ENCODE assay signal across 1 cellular context in genomic region chr11:65540290-65541092, GRCh38.
TF ChIP-seq lines count a peak whose summit lies in the region.

No MANE protein-coding gene starts in this region.

TF ChIP-seq in K562, 482 proteins besides CTCF, POLR2A, EP300 and RAD21 (continued from another document and continues in another):
- TF ChIP-seq ATF3 (IDR thresholded peaks at IDR 0.05), result no peak; the same call in 1 of the 2 replicates
- peak; percentile 67; the same call in 1 of the 2 replicates for TF ChIP-seq ATF3 (CRISPR knock-in tag; conservative IDR thresholded peaks at IDR 0.05)
- no peak for TF ChIP-seq MEIS2 (IDR thresholded peaks at IDR 0.05; ENCODE audit: partially characterized antibody)
- TF ChIP-seq ZEB2 (IDR thresholded peaks at IDR 0.05), result no peak
- TF ChIP-seq NFXL1 (CRISPR knock-in tag; IDR thresholded peaks at IDR 0.05), result no peak
- TF ChIP-seq BHLHE40 (IDR thresholded peaks at IDR 0.05; ENCODE audit: low read length), result no peak
- no peak for TF ChIP-seq ZFP1 (CRISPR knock-in tag; IDR thresholded peaks at IDR 0.05)
- TF ChIP-seq ZSCAN29 (IDR thresholded peaks at IDR 0.05), result no peak
- TF ChIP-seq SUPT5H (IDR thresholded peaks at IDR 0.05), result peak; percentile 68; the same call in 1 of the 2 replicates
- peak; percentile 60 for TF ChIP-seq HNRNPK (IDR thresholded peaks at IDR 0.05; ENCODE audit: low read depth, low read length, poor library complexity, severe bottlenecking)
- TF ChIP-seq, protein P1, sequence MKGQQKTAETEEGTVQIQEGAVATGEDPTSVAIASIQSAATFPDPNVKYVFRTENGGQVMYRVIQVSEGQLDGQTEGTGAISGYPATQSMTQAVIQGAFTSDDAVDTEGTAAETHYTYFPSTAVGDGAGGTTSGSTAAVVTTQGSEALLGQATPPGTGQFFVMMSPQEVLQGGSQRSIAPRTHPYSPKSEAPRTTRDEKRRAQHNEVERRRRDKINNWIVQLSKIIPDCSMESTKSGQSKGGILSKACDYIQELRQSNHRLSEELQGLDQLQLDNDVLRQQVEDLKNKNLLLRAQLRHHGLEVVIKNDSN (CRISPR knock-in tag; IDR thresholded peaks at IDR 0.05), result peak; percentile 72
- no peak for TF ChIP-seq ZNF12 (CRISPR knock-in tag; IDR thresholded peaks at IDR 0.05)
- TF ChIP-seq ZKSCAN1 (IDR thresholded peaks at IDR 0.05; ENCODE audit: low read depth, low read length), result no peak; the same call in 1 of the 2 replicates
- no peak for TF ChIP-seq GATA2 (CRISPR knock-in tag; IDR thresholded peaks at IDR 0.05)
- TF ChIP-seq BCL6 (CRISPR knock-in tag; IDR thresholded peaks at IDR 0.05), result no peak
- TF ChIP-seq NRF1 (conservative IDR thresholded peaks at IDR 0.05 in 1 of 2, IDR thresholded peaks at IDR 0.05 in 1 of 2), result peak; percentile 64 to 72
- no peak for TF ChIP-seq MCM5 (IDR thresholded peaks at IDR 0.05; ENCODE audit: low read depth)
- peak; percentile 74 for TF ChIP-seq NR2C1 (IDR thresholded peaks at IDR 0.05)
- peak; percentile 85 for TF ChIP-seq NR2C1 (tag; IDR thresholded peaks at IDR 0.05)
- TF ChIP-seq ZBTB12 (CRISPR knock-in tag; IDR thresholded peaks at IDR 0.05), result no peak
- TF ChIP-seq RBM34 (IDR thresholded peaks at IDR 0.05; ENCODE audit: borderline replicate concordance, insufficient read depth, low read length), result no peak
- TF ChIP-seq TRIM28 (IDR thresholded peaks at IDR 0.05), result no peak; the same call in 1 of the 2 replicates
- no peak for TF ChIP-seq ZNF436 (CRISPR knock-in tag; IDR thresholded peaks at IDR 0.05)
- no peak for TF ChIP-seq NFYB (IDR thresholded peaks at IDR 0.05; ENCODE audit: extremely low read depth, insufficient read length)
- TF ChIP-seq, protein P2, sequence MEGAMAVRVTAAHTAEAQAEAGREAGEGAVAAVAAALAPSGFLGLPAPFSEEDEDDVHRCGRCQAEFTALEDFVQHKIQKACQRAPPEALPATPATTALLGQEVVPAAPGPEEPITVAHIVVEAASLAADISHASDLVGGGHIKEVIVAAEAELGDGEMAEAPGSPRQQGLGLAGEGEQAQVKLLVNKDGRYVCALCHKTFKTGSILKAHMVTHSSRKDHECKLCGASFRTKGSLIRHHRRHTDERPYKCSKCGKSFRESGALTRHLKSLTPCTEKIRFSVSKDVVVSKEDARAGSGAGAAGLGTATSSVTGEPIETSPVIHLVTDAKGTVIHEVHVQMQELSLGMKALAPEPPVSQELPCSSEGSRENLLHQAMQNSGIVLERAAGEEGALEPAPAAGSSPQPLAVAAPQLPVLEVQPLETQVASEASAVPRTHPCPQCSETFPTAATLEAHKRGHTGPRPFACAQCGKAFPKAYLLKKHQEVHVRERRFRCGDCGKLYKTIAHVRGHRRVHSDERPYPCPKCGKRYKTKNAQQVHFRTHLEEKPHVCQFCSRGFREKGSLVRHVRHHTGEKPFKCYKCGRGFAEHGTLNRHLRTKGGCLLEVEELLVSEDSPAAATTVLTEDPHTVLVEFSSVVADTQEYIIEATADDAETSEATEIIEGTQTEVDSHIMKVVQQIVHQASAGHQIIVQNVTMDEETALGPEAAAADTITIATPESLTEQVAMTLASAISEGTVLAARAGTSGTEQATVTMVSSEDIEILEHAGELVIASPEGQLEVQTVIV (CRISPR knock-in tag; IDR thresholded peaks at IDR 0.05; ENCODE audit: borderline replicate concordance), result no peak
- no peak for TF ChIP-seq FOXJ3 (CRISPR knock-in tag; IDR thresholded peaks at IDR 0.05)
- TF ChIP-seq SMAD2 (IDR thresholded peaks at IDR 0.05; ENCODE audit: low read depth, low read length), result no peak
- TF ChIP-seq, protein P3, sequence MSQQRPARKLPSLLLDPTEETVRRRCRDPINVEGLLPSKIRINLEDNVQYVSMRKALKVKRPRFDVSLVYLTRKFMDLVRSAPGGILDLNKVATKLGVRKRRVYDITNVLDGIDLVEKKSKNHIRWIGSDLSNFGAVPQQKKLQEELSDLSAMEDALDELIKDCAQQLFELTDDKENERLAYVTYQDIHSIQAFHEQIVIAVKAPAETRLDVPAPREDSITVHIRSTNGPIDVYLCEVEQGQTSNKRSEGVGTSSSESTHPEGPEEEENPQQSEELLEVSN (IDR thresholded peaks at IDR 0.05; ENCODE audit: borderline replicate concordance in 1 of 2, extremely low read depth in 1 of 2, insufficient read depth in 1 of 2, insufficient read length in 1 of 2, low read depth in 1 of 2, low read length in 1 of 2, poor library complexity in 1 of 2, severe bottlenecking in 1 of 2), result peak; percentile 28 to 55
- TF ChIP-seq FOXK1 (CRISPR knock-in tag; IDR thresholded peaks at IDR 0.05; ENCODE audit: borderline replicate concordance), result no peak
- TF ChIP-seq MYNN (IDR thresholded peaks at IDR 0.05), result no peak
- no peak for TF ChIP-seq MYNN (CRISPR knock-in tag; IDR thresholded peaks at IDR 0.05)
- TF ChIP-seq MXI1 (IDR thresholded peaks at IDR 0.05; ENCODE audit: low read depth, low read length), result 0 out of 2 replicates have a peak, but pooled peaks have one; percentile 21
- TF ChIP-seq ELK1 (CRISPR knock-in tag; IDR thresholded peaks at IDR 0.05), result no peak
- no peak for TF ChIP-seq ZNF445 (CRISPR knock-in tag; IDR thresholded peaks at IDR 0.05; ENCODE audit: low read depth)
- TF ChIP-seq, protein P4, sequence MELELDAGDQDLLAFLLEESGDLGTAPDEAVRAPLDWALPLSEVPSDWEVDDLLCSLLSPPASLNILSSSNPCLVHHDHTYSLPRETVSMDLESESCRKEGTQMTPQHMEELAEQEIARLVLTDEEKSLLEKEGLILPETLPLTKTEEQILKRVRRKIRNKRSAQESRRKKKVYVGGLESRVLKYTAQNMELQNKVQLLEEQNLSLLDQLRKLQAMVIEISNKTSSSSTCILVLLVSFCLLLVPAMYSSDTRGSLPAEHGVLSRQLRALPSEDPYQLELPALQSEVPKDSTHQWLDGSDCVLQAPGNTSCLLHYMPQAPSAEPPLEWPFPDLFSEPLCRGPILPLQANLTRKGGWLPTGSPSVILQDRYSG (tag; conservative IDR thresholded peaks at IDR 0.05; ENCODE audit: low read depth), result no peak
- peak; percentile 85; the same call in 1 of the 2 replicates for TF ChIP-seq POLR2AphosphoS2 (IDR thresholded peaks at IDR 0.05; ENCODE audit: low read length)
- peak; percentile 66 for TF ChIP-seq NCOA1 (IDR thresholded peaks at IDR 0.05; ENCODE audit: low read depth)
- no peak for TF ChIP-seq HCFC1 (IDR thresholded peaks at IDR 0.05; ENCODE audit: low read depth, low read length)
- peak; percentile 40; the same call in 1 of the 2 replicates for TF ChIP-seq CREB1 (IDR thresholded peaks at IDR 0.05)
- TF ChIP-seq CREB1 (CRISPR knock-in tag; IDR thresholded peaks at IDR 0.05), result peak; percentile 45; the same call in 1 of the 2 replicates
- TF ChIP-seq ZNF561 (CRISPR knock-in tag; conservative IDR thresholded peaks at IDR 0.05), result no peak
- no peak for TF ChIP-seq CEBPZ (IDR thresholded peaks at IDR 0.05; ENCODE audit: borderline replicate concordance, low read depth, low read length)
- TF ChIP-seq CBX3 (IDR thresholded peaks at IDR 0.05; ENCODE audit: borderline replicate concordance in 1 of 2, low read length in 2 of 2), result peak in 1 of 2 experiments; percentile 56; a peak in 1 of 3 replicates
- peak; percentile 34; the same call in 1 of the 2 replicates for TF ChIP-seq BCOR (IDR thresholded peaks at IDR 0.05)
- no peak for TF ChIP-seq ZKSCAN3 (CRISPR knock-in tag; IDR thresholded peaks at IDR 0.05)
- TF ChIP-seq SMAD1 (IDR thresholded peaks at IDR 0.05; ENCODE audit: low read depth, low read length, partially characterized antibody), result no peak
- no peak for TF ChIP-seq PHTF2 (CRISPR knock-in tag; IDR thresholded peaks at IDR 0.05)
- TF ChIP-seq HNRNPH1 (optimal IDR thresholded peaks at IDR 0.05; ENCODE audit: low read depth, low read length), result no peak
- no peak for TF ChIP-seq HBP1 (CRISPR knock-in tag; IDR thresholded peaks at IDR 0.05)
- no peak for TF ChIP-seq POU5F1 (IDR thresholded peaks at IDR 0.05; ENCODE audit: borderline replicate concordance, low read depth, low read length, partially characterized antibody)
- TF ChIP-seq STAG1 (CRISPR knock-in tag; IDR thresholded peaks at IDR 0.05; ENCODE audit: borderline replicate concordance), result peak; percentile 75; the same call in 1 of the 2 replicates
- no peak for TF ChIP-seq ZC3H8 (IDR thresholded peaks at IDR 0.05)
- peak; percentile 75; the same call in 1 of the 2 replicates for TF ChIP-seq PHF8 (IDR thresholded peaks at IDR 0.05; ENCODE audit: borderline replicate concordance, low read length)
- TF ChIP-seq CHD4 (IDR thresholded peaks at IDR 0.05; ENCODE audit: insufficient read depth, insufficient replicate concordance, low read depth, low read length, poor library complexity, severe bottlenecking), result no peak
- TF ChIP-seq ZNF766 (CRISPR knock-in tag; conservative IDR thresholded peaks at IDR 0.05), result no peak
- TF ChIP-seq, protein P5, sequence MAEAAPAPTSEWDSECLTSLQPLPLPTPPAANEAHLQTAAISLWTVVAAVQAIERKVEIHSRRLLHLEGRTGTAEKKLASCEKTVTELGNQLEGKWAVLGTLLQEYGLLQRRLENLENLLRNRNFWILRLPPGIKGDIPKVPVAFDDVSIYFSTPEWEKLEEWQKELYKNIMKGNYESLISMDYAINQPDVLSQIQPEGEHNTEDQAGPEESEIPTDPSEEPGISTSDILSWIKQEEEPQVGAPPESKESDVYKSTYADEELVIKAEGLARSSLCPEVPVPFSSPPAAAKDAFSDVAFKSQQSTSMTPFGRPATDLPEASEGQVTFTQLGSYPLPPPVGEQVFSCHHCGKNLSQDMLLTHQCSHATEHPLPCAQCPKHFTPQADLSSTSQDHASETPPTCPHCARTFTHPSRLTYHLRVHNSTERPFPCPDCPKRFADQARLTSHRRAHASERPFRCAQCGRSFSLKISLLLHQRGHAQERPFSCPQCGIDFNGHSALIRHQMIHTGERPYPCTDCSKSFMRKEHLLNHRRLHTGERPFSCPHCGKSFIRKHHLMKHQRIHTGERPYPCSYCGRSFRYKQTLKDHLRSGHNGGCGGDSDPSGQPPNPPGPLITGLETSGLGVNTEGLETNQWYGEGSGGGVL (CRISPR knock-in tag; IDR thresholded peaks at IDR 0.05), result no peak
- no peak for TF ChIP-seq ZNF184 (CRISPR knock-in tag; IDR thresholded peaks at IDR 0.05)
- TF ChIP-seq RBM17 (IDR thresholded peaks at IDR 0.05; ENCODE audit: borderline replicate concordance, low read depth, low read length), result no peak
- 0 out of 2 replicates have a peak, but pooled peaks have one; percentile 16 for TF ChIP-seq NR3C1 (CRISPR knock-in tag; IDR thresholded peaks at IDR 0.05)
- peak; percentile 90 for TF ChIP-seq SAP30 (IDR thresholded peaks at IDR 0.05; ENCODE audit: borderline replicate concordance, insufficient read depth, low read depth, low read length, poor library complexity, severe bottlenecking)
- no peak for TF ChIP-seq POLR2H (tag; IDR thresholded peaks at IDR 0.05; ENCODE audit: low read depth)
